Comparison of ENCODE assay signal across 25 cellular contexts in the genomic region with DNA sequence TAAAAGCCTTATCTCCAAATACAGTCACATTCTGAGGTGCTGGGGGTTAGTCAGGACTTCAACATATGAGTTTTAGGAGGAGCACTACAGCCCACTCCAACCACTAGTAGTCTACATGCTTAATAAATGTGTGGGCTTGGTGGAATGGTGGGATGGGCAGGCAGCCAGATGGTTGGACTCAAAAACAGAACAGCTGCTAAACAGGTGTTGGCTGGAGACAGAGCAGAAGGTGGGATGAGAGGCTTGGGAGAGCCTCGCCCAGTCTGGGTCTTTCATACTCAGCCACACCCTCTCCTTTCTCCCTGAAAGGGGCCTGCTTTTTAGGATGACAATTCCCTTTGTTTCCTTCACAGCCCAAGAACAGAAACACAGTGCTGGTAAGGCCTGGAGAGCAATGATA.
DNase-seq lines count a peak whose midpoint lies in the region; ATAC-seq and TF ChIP-seq lines count a peak whose summit lies in the region.
"Had no signal": no experiment of that assay in that cellular context is flagged by ENCODE, and none has a peak within 500 bp of the region (broad histone marks: within the 10 kb centered on the region; RNA-seq: fewer than 3 reads in every experiment).

No MANE protein-coding gene starts in this region.

- peak; percentile 9 for DNase-seq in AG10803 (ENCODE audit: low read depth)
- DNase-seq in NCI-H1694 treated with DMSO at 0.1 percent for 48 hours (lab: John Stamatoyannopoulos, UW): peak; percentile 17
- DNase-seq in NCI-H748 (lab: John Stamatoyannopoulos, UW; ENCODE audit: unreplicated experiment): peak; percentile 93
- peak; percentile 94 for DNase-seq in myocyte (ENCODE audit: low read depth)
- DNase-seq in Right ventricle myocardium superior: no peak
- no peak for DNase-seq in stimulated activated CD4-positive, alpha-beta T cell treated with anti-CD3 and anti-CD28 coated beads, Interleukin-4, amount 100 ng/mL, for 4 hours
- DNase-seq in medulla oblongata (ENCODE audit: extremely low spot score): no peak
- DNase-seq: activated CD4-positive, alpha-beta T cell treated with anti-CD3 and anti-CD28 coated beads for 4 hours; activated naive CD8-positive, alpha-beta T cell treated with anti-CD3 and anti-CD28 coated beads, Interleukin-2, amount 50 U/mL, for 24 hours; activated T-cell treated with anti-CD3 and anti-CD28 coated beads, Interleukin-2, amount 50 U/mL, for 4 hours; AML-193; CD4-positive, alpha-beta T cell; dermis blood vessel endothelial cell; gastrocnemius medialis; mammary epithelial cell; NCI-H1105 treated with DMSO at 0.1 percent for 48 hours; NCI-H2107; right cardiac atrium; stimulated activated CD4-positive, alpha-beta T cell treated with anti-CD3 and anti-CD28 coated beads, Interleukin-12 subunit alpha, Interleukin-12 subunit beta, amount 100 ng/mL, for 4 hours; stimulated activated CD4-positive, alpha-beta T cell treated with anti-CD3 and anti-CD28 coated beads, Interleukin-4, amount 100 ng/mL, for 24 hours had no signal

- no peak overlapping the region for H3K4me3 ChIP-seq in AG10803 (ENCODE audit: low read length)
- H3K4me3 ChIP-seq: gastrocnemius medialis, hepatocyte, PC-9, suprapubic skin had no signal

- intact Hi-C loops in Right ventricle myocardium superior (cut with DNase I): no loop called here

- TF ChIP-seq CTCF in AG10803 (conservative IDR thresholded peaks at IDR 0.05; ENCODE audit: low read length): no peak

- no peak for ATAC-seq in Right ventricle myocardium superior (ENCODE audit: poor library complexity)
- ATAC-seq in GM21737 (IDR thresholded peaks at IDR 0.05; ENCODE audit: unreplicated experiment): no peak
- ATAC-seq: activated naive CD8-positive, alpha-beta T cell treated with anti-CD3 and anti-CD28 coated beads, Interleukin-2, amount 50 U/mL, for 24 hours; activated T-cell treated with anti-CD3 and anti-CD28 coated beads, Interleukin-2, amount 50 U/mL, for 4 hours; gastrocnemius medialis; right cardiac atrium; stimulated activated memory B cell treated with anti-CD40 and anti-IgM and Interleukin-4, amounts not matched to agents 10 μg/mL and 1 μg/mL and 100 μg/mL, for 72 hours had no signal

Comparison
In these comparisons a context has a peak if more than half of its experiments do, and no peak if none do; other contexts are left out.
1. DNase-seq: peak in AG10803 (single experiment), NCI-H1694 treated with DMSO at 0.1 percent for 48 hours (single experiment), NCI-H748 (single experiment) and myocyte (single experiment); none in Right ventricle myocardium superior (single experiment), stimulated activated CD4-positive, alpha-beta T cell treated with anti-CD3 and anti-CD28 coated beads, Interleukin-4, amount 100 ng/mL, for 4 hours (0 of 2) and medulla oblongata (single experiment).